In the genomic region with DNA sequence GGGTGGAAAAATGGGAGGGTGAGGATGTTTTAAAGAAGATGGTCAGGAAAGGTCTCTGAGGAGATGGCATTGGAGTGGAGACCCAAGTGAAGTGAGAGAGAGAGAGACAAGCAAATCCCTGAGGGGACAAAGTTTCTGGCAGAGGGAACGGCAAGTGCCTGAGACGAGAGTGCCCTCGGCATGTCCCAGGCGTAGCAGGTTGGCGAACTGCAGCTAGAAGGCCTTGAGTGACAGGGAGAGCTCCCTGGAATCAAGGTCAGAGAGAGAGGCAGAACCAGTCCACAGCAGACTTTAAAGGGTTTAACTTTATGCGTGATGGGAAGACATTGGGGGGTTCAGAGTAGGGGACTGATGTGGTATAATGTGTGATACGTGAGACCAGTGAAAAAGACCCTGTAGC, we compare ENCODE assay signal across 28 cellular contexts.
"Had no signal": no experiment of that assay in that cellular context is flagged by ENCODE, and none has a peak within 500 bp of the region (broad histone marks: within the 10 kb centered on the region; RNA-seq: fewer than 3 reads in every experiment).

No MANE protein-coding gene starts in this region.

- H3K9me3 ChIP-seq: ascending aorta, breast epithelium had no signal

- FAIRE-seq: frontal cortex had no signal

- H3K4me1 ChIP-seq: ascending aorta, breast epithelium had no signal

- ATAC-seq: activated naive CD4-positive, alpha-beta T cell treated with anti-CD3 and anti-CD28 coated beads, Interleukin-2, amount 50 U/mL, for 72 hours; activated T-cell treated with anti-CD3 and anti-CD28 coated beads, Interleukin-2, amount 50 U/mL, for 72 hours; esophagus mucosa; WTC11 had no signal

- H3K27ac ChIP-seq: ascending aorta, breast epithelium, cardiac muscle cell, coronary artery, dorsolateral prefrontal cortex, VCaP had no signal

- H3K4me3 ChIP-seq: ascending aorta, breast epithelium, cardiac muscle cell, coronary artery, dorsolateral prefrontal cortex had no signal

- DNase-seq: activated CD4-positive, alpha-beta memory T cell treated with anti-CD3 and anti-CD28 coated beads, Interleukin-2, amount 10 ng/mL, durations not matched to agents 7 days and 5 days; activated CD4-positive, alpha-beta T cell treated with anti-CD3 and anti-CD28 coated beads for 1 hour; activated CD4-positive, alpha-beta T cell treated with anti-CD3 and anti-CD28 coated beads for 4 hours; activated CD4-positive, alpha-beta T cell treated with anti-CD3 and anti-CD28 coated beads, Interleukin-2, amount 10 ng/mL, durations not matched to agents 7 days and 5 days; activated CD4-positive, alpha-beta T cell treated with anti-CD3 and anti-CD28 coated beads, Interleukin-2, amount 50 U/mL, for 4 hours; activated CD8-positive, alpha-beta memory T cell treated with anti-CD3 and anti-CD28 coated beads, Interleukin-2, amount 50 U/mL, for 48 hours; activated gamma-delta T cell; activated naive CD4-positive, alpha-beta T cell; activated naive CD4-positive, alpha-beta T cell treated with anti-CD3 and anti-CD28 coated beads, Interleukin-2, amount 10 ng/mL, durations not matched to agents 7 days and 5 days; activated naive CD8-positive, alpha-beta T cell treated with anti-CD3 and anti-CD28 coated beads, Interleukin-2, amount 10 ng/mL, durations not matched to agents 7 days and 5 days; activated T-cell treated with anti-CD3 and anti-CD28 coated beads for 4 hours; activated T-cell treated with anti-CD3 and anti-CD28 coated beads, Interleukin-2, amount 50 U/mL, for 24 hours; activated T-cell treated with anti-CD3 and anti-CD28 coated beads, Interleukin-2, amount 50 U/mL, for 72 hours; dorsolateral prefrontal cortex; effector memory CD4-positive, alpha-beta T cell; endodermal cell; foreskin fibroblast; glutamatergic neuron; T-helper 2 cell had no signal

- H3K36me3 ChIP-seq: ascending aorta, breast epithelium, cardiac muscle cell had no signal

- H3K27me3 ChIP-seq: ascending aorta, breast epithelium, cardiac muscle cell had no signal
